ENCODE assay signal across 26 cellular contexts in the genomic region with DNA sequence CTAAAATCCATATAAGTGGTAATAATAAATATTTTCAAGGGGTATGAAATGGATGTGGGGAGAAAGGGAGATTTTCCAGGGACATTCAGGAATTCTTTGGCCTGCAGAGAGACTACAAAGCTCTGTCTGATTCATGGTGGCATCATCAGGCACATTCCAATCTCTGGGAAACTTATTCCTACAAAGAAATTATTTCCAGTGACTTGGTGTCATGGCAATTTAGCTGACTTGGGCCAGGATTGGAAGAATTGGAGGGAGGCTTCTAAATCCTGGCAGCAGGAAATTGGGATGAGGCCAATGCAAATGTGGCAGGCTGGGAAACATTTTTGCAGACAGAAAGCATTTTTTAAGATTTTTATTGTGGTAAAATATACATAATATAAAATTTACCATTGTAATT.
DNase-seq lines count a peak whose midpoint lies in the region; ATAC-seq and TF ChIP-seq lines count a peak whose summit lies in the region.
"Had no signal": no experiment of that assay in that cellular context is flagged by ENCODE, and none has a peak within 500 bp of the region (broad histone marks: within the 10 kb centered on the region; RNA-seq: fewer than 3 reads in every experiment).

No MANE protein-coding gene starts in this region.

- DNase-seq in Ammon's horn (ENCODE audit: low spot score) (peak; percentile 14), LHCN-M2 (ENCODE audit: low read depth) (peak; percentile 19), astrocyte of the spinal cord (ENCODE audit: low read depth, low spot score) (peak; percentile 51), non-pigmented ciliary epithelial cell (ENCODE audit: low read depth) (peak; percentile 10), testis (no peak)
- DNase-seq in central memory CD4-positive, alpha-beta T cell = no peak
- no peak for DNase-seq in stimulated activated effector memory CD8-positive, alpha-beta T cell treated with anti-CD3 and anti-CD28 coated beads, Interleukin-12 subunit alpha, Interleukin-12 subunit beta, amount 100 ng/mL, for 72 hours (ENCODE audit: low spot score in 2 of 2)
- DNase-seq: ACHN; activated B cell treated with CpG ODN at 0.5 μM for 24 hours; activated CD4-positive, alpha-beta memory T cell treated with anti-CD3 and anti-CD28 coated beads for 36 hours; activated gamma-delta T cell; CD8-positive, alpha-beta T cell; DMS53; dorsolateral prefrontal cortex; mesenchymal stem cell; naive thymus-derived CD4-positive, alpha-beta T cell; NCI-H1930; NCI-H226; Peyer's patch; right lobe of liver; stimulated activated CD4-positive, alpha-beta T cell treated with anti-CD3 and anti-CD28 coated beads, Interleukin-15, amount 100 ng/mL, for 24 hours had no signal

- no peak for TF ChIP-seq POLR2A in testis (IDR thresholded peaks at IDR 0.05)

- no peak for ATAC-seq in GM18520 (IDR thresholded peaks at IDR 0.05; ENCODE audit: unreplicated experiment)
- no peak for ATAC-seq in stimulated activated effector memory CD8-positive, alpha-beta T cell treated with anti-CD3 and anti-CD28 coated beads, Interleukin-12 subunit alpha, Interleukin-12 subunit beta, amount 100 ng/mL, for 72 hours
- ATAC-seq: CD8-positive, alpha-beta T cell; naive thymus-derived CD4-positive, alpha-beta T cell; right lobe of liver; SK-N-SH treated with all-trans-retinoic acid at 6 μM for 48 hours had no signal

- intact Hi-C loops in testis (cut with DNase I; ENCODE audit: low total_unique reads) = no loop called here

- H3K4me3 ChIP-seq in astrocyte of the spinal cord (ENCODE audit: low read depth, low read length) = no peak overlapping the region
- H3K4me3 ChIP-seq in testis = no peak overlapping the region
- H3K4me3 ChIP-seq: cardiac muscle cell, dorsolateral prefrontal cortex, Peyer's patch, right lobe of liver had no signal

- no peaks in the 10 kb centered on the region for H3K27me3 ChIP-seq in testis
- H3K27me3 ChIP-seq: cardiac muscle cell, Peyer's patch, right lobe of liver had no signal

- no peak overlapping the region for H3K4me3 Mint-ChIP-seq in stimulated activated effector memory CD8-positive, alpha-beta T cell treated with anti-CD3 and anti-CD28 coated beads, Interleukin-12 subunit alpha, Interleukin-12 subunit beta, amount 100 ng/mL, for 72 hours
- H3K4me3 Mint-ChIP-seq: activated B cell treated with CpG ODN at 0.5 μM for 24 hours; activated CD4-positive, alpha-beta memory T cell treated with anti-CD3 and anti-CD28 coated beads for 36 hours; CD8-positive, alpha-beta T cell; naive thymus-derived CD4-positive, alpha-beta T cell; T-helper 2 cell treated with Interferon-gamma antibody and Interleukin-4, amounts not matched to agents 5 μg/mL and 100 μg/mL, for 36 hours had no signal

- H3K27ac Mint-ChIP-seq in stimulated activated effector memory CD8-positive, alpha-beta T cell treated with anti-CD3 and anti-CD28 coated beads, Interleukin-12 subunit alpha, Interleukin-12 subunit beta, amount 100 ng/mL, for 72 hours = no peak overlapping the region
- H3K27ac Mint-ChIP-seq: activated B cell treated with CpG ODN at 0.5 μM for 24 hours; activated CD4-positive, alpha-beta memory T cell treated with anti-CD3 and anti-CD28 coated beads for 36 hours; CD8-positive, alpha-beta T cell; naive thymus-derived CD4-positive, alpha-beta T cell; T-helper 2 cell treated with Interferon-gamma antibody and Interleukin-4, amounts not matched to agents 5 μg/mL and 100 μg/mL, for 36 hours had no signal

- H3K9me3 ChIP-seq in testis = no peaks in the 10 kb centered on the region
- H3K9me3 ChIP-seq: right lobe of liver had no signal

- H3K36me3 Mint-ChIP-seq in stimulated activated effector memory CD8-positive, alpha-beta T cell treated with anti-CD3 and anti-CD28 coated beads, Interleukin-12 subunit alpha, Interleukin-12 subunit beta, amount 100 ng/mL, for 72 hours = no peaks in the 10 kb centered on the region
- H3K36me3 Mint-ChIP-seq: activated CD4-positive, alpha-beta memory T cell treated with anti-CD3 and anti-CD28 coated beads for 36 hours; CD8-positive, alpha-beta T cell; naive thymus-derived CD4-positive, alpha-beta T cell had no signal

- H3K9me3 Mint-ChIP-seq in stimulated activated effector memory CD8-positive, alpha-beta T cell treated with anti-CD3 and anti-CD28 coated beads, Interleukin-12 subunit alpha, Interleukin-12 subunit beta, amount 100 ng/mL, for 72 hours = peaks cover 2% of the 10 kb centered on the region
- H3K9me3 Mint-ChIP-seq: activated B cell treated with CpG ODN at 0.5 μM for 24 hours; activated CD4-positive, alpha-beta memory T cell treated with anti-CD3 and anti-CD28 coated beads for 36 hours; T-helper 2 cell treated with Interferon-gamma antibody and Interleukin-4, amounts not matched to agents 5 μg/mL and 100 μg/mL, for 36 hours had no signal

- in situ Hi-C loops in astrocyte of the spinal cord (cut with HindIII; ENCODE audit: low sequenced_read_pairs) = no loop called here

- H3K36me3 ChIP-seq in testis (ENCODE audit: low read depth, missing control alignments) = no peaks in the 10 kb centered on the region
- H3K36me3 ChIP-seq: cardiac muscle cell, Peyer's patch, right lobe of liver had no signal

- no peaks in the 10 kb centered on the region for H3K4me1 ChIP-seq in testis
- H3K4me1 ChIP-seq: Peyer's patch, right lobe of liver had no signal

- no peak overlapping the region for H3K27ac ChIP-seq in testis
- H3K27ac ChIP-seq: cardiac muscle cell, dorsolateral prefrontal cortex, epithelial cell of prostate, Peyer's patch, right lobe of liver had no signal

- H3K4me1 Mint-ChIP-seq in stimulated activated effector memory CD8-positive, alpha-beta T cell treated with anti-CD3 and anti-CD28 coated beads, Interleukin-12 subunit alpha, Interleukin-12 subunit beta, amount 100 ng/mL, for 72 hours = no peaks in the 10 kb centered on the region
- H3K4me1 Mint-ChIP-seq: activated B cell treated with CpG ODN at 0.5 μM for 24 hours; naive thymus-derived CD4-positive, alpha-beta T cell had no signal

- TF ChIP-seq CTCF in astrocyte of the spinal cord (IDR thresholded peaks at IDR 0.05; ENCODE audit: low read depth, low read length) (no peak), testis (IDR thresholded peaks at IDR 0.05) (no peak)

Comparison
In these comparisons a context has a peak if more than half of its experiments do, and no peak if none do; other contexts are left out.
1. DNase-seq: peak in Ammon's horn (single experiment), LHCN-M2 (single experiment), astrocyte of the spinal cord (single experiment) and non-pigmented ciliary epithelial cell (single experiment); none in central memory CD4-positive, alpha-beta T cell (single experiment), stimulated activated effector memory CD8-positive, alpha-beta T cell treated with anti-CD3 and anti-CD28 coated beads, Interleukin-12 subunit alpha, Interleukin-12 subunit beta, amount 100 ng/mL, for 72 hours (0 of 2) and testis (single experiment).